8 cellular contexts compared by ENCODE assay signal in genomic region chr16:2048116-2048543, GRCh38. TPM values are rescaled to one million over a fixed set of nuclear protein-coding genes. Genes with fewer than 3 reads are reported as not detected.
DNase-seq lines count a peak whose midpoint lies in the region; ATAC-seq and TF ChIP-seq lines count a peak whose summit lies in the region.

No MANE protein-coding gene starts in this region.

- peaks cover 24% of the 10 kb centered on the region for H3K4me1 Mint-ChIP-seq in CD8-positive, alpha-beta T cell (ENCODE audit: low read depth)
- peaks cover 20 to 25% (median 23%) of the 10 kb centered on the region in 3 donors for H3K4me1 Mint-ChIP-seq in naive B cell

- H3K27ac Mint-ChIP-seq in CD8-positive, alpha-beta T cell: peak overlapping the region; percentile 62
- peak overlapping the region in 5 of 6 donors; percentile 43 to 90 (median 75) for H3K27ac Mint-ChIP-seq in naive B cell

- no peaks in the 10 kb centered on the region for H3K27me3 Mint-ChIP-seq in CD8-positive, alpha-beta T cell (ENCODE audit: low read depth)
- H3K27me3 Mint-ChIP-seq in naive B cell: no peaks in the 10 kb centered on the region

- H3K36me3 Mint-ChIP-seq in CD8-positive, alpha-beta T cell: peaks cover 23% of the 10 kb centered on the region
- no peaks in the 10 kb centered on the region for H3K36me3 Mint-ChIP-seq in naive B cell

- no peak for ATAC-seq in CD8-positive, alpha-beta T cell
- ATAC-seq in naive B cell (ENCODE audit: low read depth in 2 of 2) (no peak), HG03139 (IDR thresholded peaks at IDR 0.05; ENCODE audit: unreplicated experiment) (no peak), HG02798 (IDR thresholded peaks at IDR 0.05; ENCODE audit: poor library complexity, unreplicated experiment) (no peak)

- H3K27me3 ChIP-seq in CD8-positive, alpha-beta T cell (ENCODE audit: insufficient read depth, low read length): no peaks in the 10 kb centered on the region

- POLR2A ChIA-PET in CD8-positive, alpha-beta T cell (lab: Charles Lee): interaction anchor here (0.9 to 2.3 kb wide), 6 partner anchors 76 to 204 kb away, joined by 3 to 16 read pairs (median 4); partner anchors contain the start of genes ECI1, RPS2, TBL3 and TRAF7

- peak in 1 of 7 experiments; percentile 22 for DNase-seq in CD8-positive, alpha-beta T cell
- no peak for DNase-seq in Jurkat, Clone E6-1 (ENCODE audit: low read depth, low spot score)
- DNase-seq in choroid plexus epithelial cell (ENCODE audit: low read depth) (no peak), naive B cell (no peak), HuH-7 (ENCODE audit: low spot score) (no peak), NCI-H1417 (lab: John Stamatoyannopoulos, UW) (no peak)

- peak overlapping the region; percentile 91 for H3K4me3 Mint-ChIP-seq in CD8-positive, alpha-beta T cell
- peak overlapping the region; percentile 86 to 97 (median 92) for H3K4me3 Mint-ChIP-seq in naive B cell

- no peaks in the 10 kb centered on the region for H3K9me3 Mint-ChIP-seq in CD8-positive, alpha-beta T cell
- H3K9me3 Mint-ChIP-seq in naive B cell: no peaks in the 10 kb centered on the region

- H3K36me3 ChIP-seq in CD8-positive, alpha-beta T cell (ENCODE audit: insufficient read depth, low read length): peaks cover 5% of the 10 kb centered on the region

- CTCF ChIA-PET in CD8-positive, alpha-beta T cell (lab: Charles Lee): interaction anchor here (0.8 to 2.5 kb wide), 7 partner anchors 26 to 107 kb away, joined by 3 to 19 read pairs (median 5); partner anchors contain the start of gene TRAF7

- H3K4me3 ChIP-seq in CD8-positive, alpha-beta T cell (ENCODE audit: low read depth, low read length): peak overlapping the region; percentile 93
- peak overlapping the region; percentile 86 for H3K4me3 ChIP-seq in Jurkat, Clone E6-1 (ENCODE audit: low read length)
- peak overlapping the region; percentile 80 for H3K4me3 ChIP-seq in choroid plexus epithelial cell (ENCODE audit: low read depth, low read length)

- H3K4me1 ChIP-seq in CD8-positive, alpha-beta T cell (ENCODE audit: insufficient read depth, low read length): peaks cover 17% of the 10 kb centered on the region

- intact Hi-C loops in CD8-positive, alpha-beta T cell (cut with DNase I, micrococcal nuclease): loop anchor here (5.0 kb wide), 2 partner anchors 76 to 634 kb away; partner anchors contain the start of genes KCTD5 (in 1 of the 2) and TBL3 (in 1 of the 2)

- H3K27ac ChIP-seq in CD8-positive, alpha-beta T cell (ENCODE audit: low read depth, low read length): peak overlapping the region; percentile 64

- no peak for TF ChIP-seq CTCF in CD8-positive, alpha-beta T cell (IDR thresholded peaks at IDR 0.05)
- TF ChIP-seq CTCF in choroid plexus epithelial cell (conservative IDR thresholded peaks at IDR 0.05; ENCODE audit: low read depth, low read length): no peak

- H3K9me3 ChIP-seq in CD8-positive, alpha-beta T cell (ENCODE audit: low read length): no peaks in the 10 kb centered on the region

RNA-seq across cellular contexts. Expression of gene TSC2, which starts 0.3 kb away (rescaled TPM):
- total RNA-seq in CD8-positive, alpha-beta T cell: 10 to 100 TPM; 76.2 to 84.1 TPM
- 86.9 TPM for polyA plus RNA-seq in Jurkat, Clone E6-1 (2012; ENCODE audit: insufficient read depth, insufficient read length)
- 10 to 100 TPM; 16.6 to 45.0 (median 24.9) TPM for polyA plus RNA-seq in naive B cell (ENCODE audit: low read depth in 6 of 6)

RNA-seq across cellular contexts. Expression of gene NTHL1, which starts 0.5 kb away (rescaled TPM):
- total RNA-seq in CD8-positive, alpha-beta T cell: 1 to 10 TPM; 1.7 to 2.0 TPM
- 58.4 TPM for polyA plus RNA-seq in Jurkat, Clone E6-1 (2012; ENCODE audit: insufficient read depth, insufficient read length)
- polyA plus RNA-seq in naive B cell (ENCODE audit: low read depth in 6 of 6): 10 to 100 TPM; 21.4 to 38.3 (median 26.0) TPM

RNA-seq across cellular contexts. Expression of gene NHERF2, which starts 21.4 kb away (rescaled TPM):
- 1 to 10 TPM in 1 of 2 experiments, under 1 TPM in 1; 0.76 to 2.3 TPM for total RNA-seq in CD8-positive, alpha-beta T cell
- polyA plus RNA-seq in Jurkat, Clone E6-1 (2012; ENCODE audit: insufficient read depth, insufficient read length): 31.7 TPM
- polyA plus RNA-seq in naive B cell (ENCODE audit: low read depth in 6 of 6): not detected

RNA-seq across cellular contexts. Expression of gene NPW, which starts 28.5 kb away (rescaled TPM):
- total RNA-seq in CD8-positive, alpha-beta T cell: not detected
- polyA plus RNA-seq in Jurkat, Clone E6-1 (2012; ENCODE audit: insufficient read depth, insufficient read length): not detected
- not detected for polyA plus RNA-seq in naive B cell (ENCODE audit: low read depth in 6 of 6)

RNA-seq across cellular contexts. Expression of gene ZNF598, which starts 38.5 kb away (rescaled TPM):
- total RNA-seq in CD8-positive, alpha-beta T cell: 10 to 100 TPM; 49.0 to 50.8 TPM
- polyA plus RNA-seq in Jurkat, Clone E6-1 (2012; ENCODE audit: insufficient read depth, insufficient read length): 44.6 TPM
- 1 to 10 TPM; 2.7 to 8.4 (median 3.9) TPM for polyA plus RNA-seq in naive B cell (ENCODE audit: low read depth in 6 of 6)
